Comparison of ENCODE assay signal across 1 cellular context in the genomic region with DNA sequence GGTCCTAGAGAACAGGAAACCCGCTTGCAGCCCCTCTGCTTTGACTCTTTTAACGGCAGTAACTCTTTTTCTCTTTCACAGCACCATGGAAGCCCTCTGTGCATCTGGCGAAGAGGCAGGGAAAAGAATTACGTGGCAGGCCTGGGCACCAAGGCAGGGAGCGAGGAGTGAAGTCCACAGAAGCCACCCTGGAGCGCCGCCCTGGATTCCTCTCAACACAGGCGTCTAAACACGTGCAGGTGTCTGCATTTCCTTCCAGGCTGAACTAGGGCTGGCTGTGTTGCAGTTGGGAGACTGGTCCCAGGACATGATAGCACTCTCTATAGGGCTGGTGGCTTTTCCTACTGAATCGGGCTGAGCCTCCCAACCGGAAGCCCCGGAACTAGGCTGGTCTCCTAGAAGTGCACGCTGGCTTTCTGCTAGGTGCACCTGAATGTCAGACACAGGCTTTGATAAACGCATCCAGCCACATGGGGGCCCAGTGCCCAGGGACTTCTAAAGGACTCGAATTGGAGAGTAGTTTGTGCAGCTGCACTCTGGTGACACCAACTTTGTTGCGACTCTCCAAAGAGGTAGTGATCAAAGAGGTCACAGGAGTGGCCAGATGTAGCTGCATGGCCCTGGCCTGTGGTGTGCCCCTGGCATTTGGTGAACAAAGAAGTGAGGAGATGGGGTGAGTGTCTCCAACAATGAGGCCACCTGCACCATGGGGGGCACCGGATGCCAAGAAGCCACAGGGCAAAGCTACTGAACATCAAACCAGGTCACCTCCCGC.
TF ChIP-seq lines count a peak whose summit lies in the region.

No MANE protein-coding gene starts in this region.

TF ChIP-seq in HCT116, 20 proteins besides CTCF, POLR2A, EP300 and RAD21 (continued from another document):
- TF ChIP-seq, protein P1, sequence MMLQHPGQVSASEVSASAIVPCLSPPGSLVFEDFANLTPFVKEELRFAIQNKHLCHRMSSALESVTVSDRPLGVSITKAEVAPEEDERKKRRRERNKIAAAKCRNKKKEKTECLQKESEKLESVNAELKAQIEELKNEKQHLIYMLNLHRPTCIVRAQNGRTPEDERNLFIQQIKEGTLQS (IDR thresholded peaks at IDR 0.05) = no peak
- no peak for TF ChIP-seq TCF7L2 (IDR thresholded peaks at IDR 0.05; ENCODE audit: borderline replicate concordance, extremely low read depth, insufficient read depth, insufficient read length)
- no peak for TF ChIP-seq CBX3 (IDR thresholded peaks at IDR 0.05; ENCODE audit: low read depth)
- no peak for TF ChIP-seq FOSL1 (IDR thresholded peaks at IDR 0.05; ENCODE audit: low read depth)
- TF ChIP-seq ZNF274 (IDR thresholded peaks at IDR 0.05; ENCODE audit: low read depth, low read length) = no peak
- no peak for TF ChIP-seq JUND (IDR thresholded peaks at IDR 0.05)
- no peak for TF ChIP-seq SIN3A (IDR thresholded peaks at IDR 0.05; ENCODE audit: low read depth)
- TF ChIP-seq, protein P2, sequence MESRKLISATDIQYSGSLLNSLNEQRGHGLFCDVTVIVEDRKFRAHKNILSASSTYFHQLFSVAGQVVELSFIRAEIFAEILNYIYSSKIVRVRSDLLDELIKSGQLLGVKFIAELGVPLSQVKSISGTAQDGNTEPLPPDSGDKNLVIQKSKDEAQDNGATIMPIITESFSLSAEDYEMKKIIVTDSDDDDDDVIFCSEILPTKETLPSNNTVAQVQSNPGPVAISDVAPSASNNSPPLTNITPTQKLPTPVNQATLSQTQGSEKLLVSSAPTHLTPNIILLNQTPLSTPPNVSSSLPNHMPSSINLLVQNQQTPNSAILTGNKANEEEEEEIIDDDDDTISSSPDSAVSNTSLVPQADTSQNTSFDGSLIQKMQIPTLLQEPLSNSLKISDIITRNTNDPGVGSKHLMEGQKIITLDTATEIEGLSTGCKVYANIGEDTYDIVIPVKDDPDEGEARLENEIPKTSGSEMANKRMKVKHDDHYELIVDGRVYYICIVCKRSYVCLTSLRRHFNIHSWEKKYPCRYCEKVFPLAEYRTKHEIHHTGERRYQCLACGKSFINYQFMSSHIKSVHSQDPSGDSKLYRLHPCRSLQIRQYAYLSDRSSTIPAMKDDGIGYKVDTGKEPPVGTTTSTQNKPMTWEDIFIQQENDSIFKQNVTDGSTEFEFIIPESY (IDR thresholded peaks at IDR 0.05; ENCODE audit: extremely low read depth, insufficient replicate concordance, low read length) = no peak
- TF ChIP-seq, protein P3, sequence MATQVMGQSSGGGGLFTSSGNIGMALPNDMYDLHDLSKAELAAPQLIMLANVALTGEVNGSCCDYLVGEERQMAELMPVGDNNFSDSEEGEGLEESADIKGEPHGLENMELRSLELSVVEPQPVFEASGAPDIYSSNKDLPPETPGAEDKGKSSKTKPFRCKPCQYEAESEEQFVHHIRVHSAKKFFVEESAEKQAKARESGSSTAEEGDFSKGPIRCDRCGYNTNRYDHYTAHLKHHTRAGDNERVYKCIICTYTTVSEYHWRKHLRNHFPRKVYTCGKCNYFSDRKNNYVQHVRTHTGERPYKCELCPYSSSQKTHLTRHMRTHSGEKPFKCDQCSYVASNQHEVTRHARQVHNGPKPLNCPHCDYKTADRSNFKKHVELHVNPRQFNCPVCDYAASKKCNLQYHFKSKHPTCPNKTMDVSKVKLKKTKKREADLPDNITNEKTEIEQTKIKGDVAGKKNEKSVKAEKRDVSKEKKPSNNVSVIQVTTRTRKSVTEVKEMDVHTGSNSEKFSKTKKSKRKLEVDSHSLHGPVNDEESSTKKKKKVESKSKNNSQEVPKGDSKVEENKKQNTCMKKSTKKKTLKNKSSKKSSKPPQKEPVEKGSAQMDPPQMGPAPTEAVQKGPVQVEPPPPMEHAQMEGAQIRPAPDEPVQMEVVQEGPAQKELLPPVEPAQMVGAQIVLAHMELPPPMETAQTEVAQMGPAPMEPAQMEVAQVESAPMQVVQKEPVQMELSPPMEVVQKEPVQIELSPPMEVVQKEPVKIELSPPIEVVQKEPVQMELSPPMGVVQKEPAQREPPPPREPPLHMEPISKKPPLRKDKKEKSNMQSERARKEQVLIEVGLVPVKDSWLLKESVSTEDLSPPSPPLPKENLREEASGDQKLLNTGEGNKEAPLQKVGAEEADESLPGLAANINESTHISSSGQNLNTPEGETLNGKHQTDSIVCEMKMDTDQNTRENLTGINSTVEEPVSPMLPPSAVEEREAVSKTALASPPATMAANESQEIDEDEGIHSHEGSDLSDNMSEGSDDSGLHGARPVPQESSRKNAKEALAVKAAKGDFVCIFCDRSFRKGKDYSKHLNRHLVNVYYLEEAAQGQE (IDR thresholded peaks at IDR 0.05; ENCODE audit: low read depth) = no peak
- TF ChIP-seq ZFX (IDR thresholded peaks at IDR 0.05) = no peak
- TF ChIP-seq ELF1 (IDR thresholded peaks at IDR 0.05; ENCODE audit: borderline replicate concordance, low read depth) = no peak
